Comparison of ENCODE assay signal across 8 cellular contexts in genomic region chrX:118975831-118976598, GRCh38. TPM values are rescaled to one million over a fixed set of nuclear protein-coding genes. Genes with fewer than 3 reads are reported as not detected.
A peak's percentile ranks its signal among the peaks of the same experiment; 100 is the strongest.
DNase-seq lines count a peak whose midpoint lies in the region; ATAC-seq and TF ChIP-seq lines count a peak whose summit lies in the region.

No MANE protein-coding gene starts in this region.

- no peaks in the 10 kb centered on the region for H3K4me1 ChIP-seq in Caco-2
- peaks cover 7% of the 10 kb centered on the region for H3K4me1 ChIP-seq in lower lobe of right lung

- H3K9me3 ChIP-seq in Caco-2 (no peaks in the 10 kb centered on the region), lower lobe of right lung (no peaks in the 10 kb centered on the region)

- H3K4me3 Mint-ChIP-seq in Caco-2 (ENCODE audit: unreplicated experiment) = peak overlapping the region; percentile 87
- H3K4me3 Mint-ChIP-seq in activated CD4-positive, alpha-beta T cell treated with anti-CD3 and anti-CD28 coated beads, Interleukin-2, amount 10 ng/mL, durations not matched to agents 7 days and 5 days = peak overlapping the region; percentile 75

- peak overlapping the region; percentile 34 for H3K27ac Mint-ChIP-seq in Caco-2 (ENCODE audit: unreplicated experiment)
- peak overlapping the region; percentile 75 for H3K27ac Mint-ChIP-seq in activated CD4-positive, alpha-beta T cell treated with anti-CD3 and anti-CD28 coated beads, Interleukin-2, amount 10 ng/mL, durations not matched to agents 7 days and 5 days

- no peaks in the 10 kb centered on the region for H3K4me1 Mint-ChIP-seq in Caco-2 (ENCODE audit: low read depth, unreplicated experiment)
- H3K4me1 Mint-ChIP-seq in activated CD4-positive, alpha-beta T cell treated with anti-CD3 and anti-CD28 coated beads, Interleukin-2, amount 10 ng/mL, durations not matched to agents 7 days and 5 days = peaks cover 13% of the 10 kb centered on the region

- POLR2A ChIA-PET in Caco-2 (lab: Charles Lee) = no interaction called here
- POLR2A ChIA-PET in activated CD4-positive, alpha-beta T cell treated with anti-CD3 and anti-CD28 coated beads, Interleukin-2, amount 10 ng/mL, durations not matched to agents 7 days and 5 days (lab: Charles Lee) = no interaction called here

- H3K27me3 ChIP-seq in Caco-2 (replicated peaks; ENCODE audit: control insufficient read depth, insufficient read depth, low read length) = no peaks in the 10 kb centered on the region; the same call in none of the 2 replicates
- H3K27me3 ChIP-seq in lower lobe of right lung (ENCODE audit: low read depth) = peaks cover 9% of the 10 kb centered on the region

- DNase-seq in Caco-2 = peak; percentile 42 to 49
- DNase-seq in NCI-H1417 treated with DMSO at 0.1 percent for 48 hours (lab: John Stamatoyannopoulos, UW) = peak; percentile 1
- peak; percentile 26 for DNase-seq in activated CD4-positive, alpha-beta T cell treated with anti-CD3 and anti-CD28 coated beads, Interleukin-2, amount 10 ng/mL, durations not matched to agents 7 days and 5 days
- peak; percentile 85 for DNase-seq in coronary artery (ENCODE audit: low spot score)
- peak; percentile 90 for DNase-seq in lower lobe of right lung
- DNase-seq in stimulated activated CD4-positive, alpha-beta T cell treated with anti-CD3 and anti-CD28 coated beads, TNF-alpha, amount 100 ng/mL, for 1 hour (ENCODE audit: low read depth in 3 of 3, low spot score in 1 of 3) = peak in 2 of 3 donors; percentile 43 to 52
- no peak for DNase-seq in iPS-NIHi7 (ENCODE audit: extremely low spot score)

- H3K4me3 ChIP-seq in Caco-2 (ENCODE audit: low read depth, low read length) (peak overlapping the region; percentile 40), coronary artery (peak overlapping the region; percentile 78), lower lobe of right lung (peak overlapping the region; percentile 66)

- H3K36me3 ChIP-seq in Caco-2 (ENCODE audit: control insufficient read depth, insufficient read depth, low read length) (no peaks in the 10 kb centered on the region), lower lobe of right lung (peaks cover 11% of the 10 kb centered on the region)

- no TSS peak for BruUV-seq in Caco-2 (replicated peaks; lab: Mats Ljungman, UMichigan)

- peaks cover 6% of the 10 kb centered on the region for H3K36me3 Mint-ChIP-seq in Caco-2 (ENCODE audit: insufficient read depth, unreplicated experiment)
- peaks cover 2% of the 10 kb centered on the region for H3K36me3 Mint-ChIP-seq in activated CD4-positive, alpha-beta T cell treated with anti-CD3 and anti-CD28 coated beads, Interleukin-2, amount 10 ng/mL, durations not matched to agents 7 days and 5 days (ENCODE audit: low read depth)

- CTCF ChIA-PET in Caco-2 (lab: Charles Lee) = no interaction called here
- CTCF ChIA-PET in activated CD4-positive, alpha-beta T cell treated with anti-CD3 and anti-CD28 coated beads, Interleukin-2, amount 10 ng/mL, durations not matched to agents 7 days and 5 days (lab: Charles Lee) = no interaction called here

- no peaks in the 10 kb centered on the region for H3K9me3 Mint-ChIP-seq in Caco-2 (ENCODE audit: unreplicated experiment)
- H3K9me3 Mint-ChIP-seq in activated CD4-positive, alpha-beta T cell treated with anti-CD3 and anti-CD28 coated beads, Interleukin-2, amount 10 ng/mL, durations not matched to agents 7 days and 5 days = no peaks in the 10 kb centered on the region

- peak overlapping the region; percentile 74 to 92 for H3K27ac ChIP-seq in coronary artery
- H3K27ac ChIP-seq in lower lobe of right lung = peak overlapping the region; percentile 87

- ATAC-seq in lower lobe of right lung (peak; percentile 83 to 92), GM21447 (IDR thresholded peaks at IDR 0.05; ENCODE audit: unreplicated experiment) (no peak)

- peaks cover 8% of the 10 kb centered on the region for H3K27me3 Mint-ChIP-seq in Caco-2 (ENCODE audit: insufficient read depth, unreplicated experiment)
- H3K27me3 Mint-ChIP-seq in activated CD4-positive, alpha-beta T cell treated with anti-CD3 and anti-CD28 coated beads, Interleukin-2, amount 10 ng/mL, durations not matched to agents 7 days and 5 days = peaks cover 48% of the 10 kb centered on the region

- no peak for TF ChIP-seq CTCF in Caco-2 (IDR thresholded peaks at IDR 0.05; ENCODE audit: insufficient read depth in 1 of 2, low read depth in 1 of 2, low read length in 1 of 2, severe bottlenecking in 1 of 2, unreplicated experiment in 1 of 2)
- no peak for TF ChIP-seq CTCF in coronary artery (IDR thresholded peaks at IDR 0.05)
- TF ChIP-seq CTCF in lower lobe of right lung (IDR thresholded peaks at IDR 0.05) = no peak

- intact Hi-C loops in Caco-2 (cut with micrococcal nuclease; ENCODE audit: unreplicated experiment) (no loop called here), lower lobe of right lung (cut with DNase I) (no loop called here)

RNA-seq across cellular contexts. Expression of gene LONRF3, which starts 1.6 kb away (rescaled TPM):
- total RNA-seq in Caco-2 (2022) (0.65 and 0.84 TPM in 2 replicates), lower lobe of right lung (27.6 TPM)
- total RNA-seq in activated CD4-positive, alpha-beta T cell treated with anti-CD3 and anti-CD28 coated beads, Interleukin-2, amount 10 ng/mL, durations not matched to agents 7 days and 5 days = under 1 TPM; 0.29 to 0.35 TPM

Comparison
In these comparisons a context has a peak if more than half of its experiments do, and no peak if none do; other contexts are left out.
1. RNA of gene LONRF3, which starts 1.6 kb away (total RNA-seq): 27.6 TPM in lower lobe of right lung (single experiment); 0.65 to 0.84 TPM in Caco-2 and 0.29 to 0.35 TPM in activated CD4-positive, alpha-beta T cell treated with anti-CD3 and anti-CD28 coated beads, Interleukin-2, amount 10 ng/mL, durations not matched to agents 7 days and 5 days; every median in the first group is over 10 times any median in the second.
2. Peak in every context shown above with its lines, with median percentiles within 50 percentile points of each other: H3K4me3 ChIP-seq.